8 cellular contexts compared by ENCODE assay signal in the genomic region with DNA sequence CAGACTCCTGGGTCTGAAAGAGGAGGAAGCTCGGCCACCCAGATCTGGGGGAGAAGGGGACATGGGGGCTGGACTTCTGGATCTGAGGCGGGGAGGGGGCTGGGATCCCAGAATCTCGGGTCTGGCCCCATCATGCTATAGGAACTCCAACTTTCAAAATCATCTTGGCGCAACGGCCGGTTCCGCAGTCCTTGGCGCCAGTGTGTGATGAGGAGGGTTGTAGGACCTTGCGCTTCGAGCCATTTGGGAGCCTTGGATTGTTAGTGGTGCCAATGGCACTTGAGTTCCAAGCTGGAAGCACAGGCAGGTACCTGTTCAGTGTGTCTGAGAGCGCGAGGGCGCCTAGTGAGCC. TPM values are rescaled to one million over a fixed set of nuclear protein-coding genes. Genes with fewer than 3 reads are reported as not detected.
A peak's percentile ranks its signal among the peaks of the same experiment; 100 is the strongest.
DNase-seq lines count a peak whose midpoint lies in the region; ATAC-seq and TF ChIP-seq lines count a peak whose summit lies in the region.

No MANE protein-coding gene starts in this region.

- no peaks in the 10 kb centered on the region for H3K27me3 Mint-ChIP-seq in central memory CD8-positive, alpha-beta T cell

- H3K36me3 ChIP-seq in muscle layer of duodenum (ENCODE audit: control insufficient read depth in 1 of 2, insufficient read depth in 2 of 2, low read length in 2 of 2), result peaks cover 0 to 7% of the 10 kb centered on the region in 2 donors

- peaks cover 45% of the 10 kb centered on the region for H3K4me1 Mint-ChIP-seq in central memory CD8-positive, alpha-beta T cell

- H3K27me3 ChIP-seq in muscle layer of duodenum (ENCODE audit: low read depth, low read length), result no peaks in the 10 kb centered on the region

- H3K27ac ChIP-seq in muscle layer of duodenum (ENCODE audit: low read length), result peak overlapping the region; percentile 90

- POLR2A ChIA-PET in AG04449 (lab: Yijun Ruan, JAX), result interaction anchor here (0.7 to 2.0 kb wide), 12 partner anchors 15 to 363 kb away, joined by 3 to 9 read pairs (median 4); partner anchors contain the start of genes FTL, LIN7B, NUCB1 and PPP1R15A

- H3K9me3 Mint-ChIP-seq in central memory CD8-positive, alpha-beta T cell, result no peaks in the 10 kb centered on the region

- peak overlapping the region; percentile 87 for H3K4me3 Mint-ChIP-seq in central memory CD8-positive, alpha-beta T cell

- CTCF ChIA-PET in AG04449 (lab: Yijun Ruan, JAX), result interaction anchor here (0.8 to 6.8 kb wide), 28 partner anchors 10 to 206 kb away, joined by 3 to 128 read pairs (median 8); partner anchors contain the start of genes CGB7, HSD17B14, KCNA7 and PPP1R15A

- peaks cover 17% of the 10 kb centered on the region for H3K36me3 Mint-ChIP-seq in central memory CD8-positive, alpha-beta T cell (ENCODE audit: insufficient read depth)

- H3K4me3 ChIP-seq in AG04449 (ENCODE audit: low read depth, low read length), result peak overlapping the region; percentile 89
- peak overlapping the region; percentile 72 for H3K4me3 ChIP-seq in Jurkat, Clone E6-1 (ENCODE audit: low read length)
- peak overlapping the region; percentile 87 to 92 for H3K4me3 ChIP-seq in muscle layer of duodenum (ENCODE audit: low read depth in 1 of 2, low read length in 2 of 2)

- H3K9me3 ChIP-seq in muscle layer of duodenum (ENCODE audit: control insufficient read depth in 1 of 2, low read length in 2 of 2), result no peaks in the 10 kb centered on the region

- H3K27ac Mint-ChIP-seq in central memory CD8-positive, alpha-beta T cell (ENCODE audit: low read depth), result peak overlapping the region; percentile 87

- H3K4me1 ChIP-seq in muscle layer of duodenum (ENCODE audit: control insufficient read depth in 1 of 2, insufficient read depth in 2 of 2, low read length in 2 of 2), result peaks cover 5 to 32% of the 10 kb centered on the region in 2 donors

- ATAC-seq in central memory CD8-positive, alpha-beta T cell (replicated peaks; ENCODE audit: extremely low read depth, poor library complexity, severe bottlenecking), result no peak
- ATAC-seq in GM19351 (IDR thresholded peaks at IDR 0.05; ENCODE audit: unreplicated experiment) (no peak), HG03097 (IDR thresholded peaks at IDR 0.05; ENCODE audit: low FRiP score, unreplicated experiment) (no peak)

- no peak for DNase-seq in AG04449 (ENCODE audit: low read depth, low spot score)
- no peak for DNase-seq in Jurkat, Clone E6-1 (ENCODE audit: low read depth, low spot score)
- DNase-seq in central memory CD8-positive, alpha-beta T cell (ENCODE audit: low spot score in 2 of 2), result no peak
- DNase-seq in NCI-H510A treated with DMSO at 0.1 percent for 48 hours (lab: John Stamatoyannopoulos, UW), result no peak
- DNase-seq in NCI-H345 (lab: John Stamatoyannopoulos, UW), result no peak

- no peak for TF ChIP-seq CTCF in AG04449 (IDR thresholded peaks at IDR 0.05; ENCODE audit: insufficient read depth, low read length, missing control alignments)

RNA-seq across cellular contexts. Expression of gene RUVBL2, which starts 0.3 kb away (rescaled TPM):
- 362 TPM for polyA plus RNA-seq in Jurkat, Clone E6-1 (2012; ENCODE audit: insufficient read depth, insufficient read length)

RNA-seq across cellular contexts. Expression of gene GYS1, which starts 0.9 kb away (rescaled TPM):
- 41.6 TPM for polyA plus RNA-seq in Jurkat, Clone E6-1 (2012; ENCODE audit: insufficient read depth, insufficient read length)

RNA-seq across cellular contexts. Expression of gene LHB, which starts 22.9 kb away (rescaled TPM):
- polyA plus RNA-seq in Jurkat, Clone E6-1 (2012; ENCODE audit: insufficient read depth, insufficient read length), result not detected

RNA-seq across cellular contexts. Expression of gene FTL, which starts 28.9 kb away (rescaled TPM):
- 719 TPM for polyA plus RNA-seq in Jurkat, Clone E6-1 (2012; ENCODE audit: insufficient read depth, insufficient read length)

RNA-seq across cellular contexts. Expression of gene CGB3, which starts 30.1 kb away (rescaled TPM):
- polyA plus RNA-seq in Jurkat, Clone E6-1 (2012; ENCODE audit: insufficient read depth, insufficient read length), result not detected
